Comparison of ENCODE assay signal across 12 cellular contexts in genomic region chr6:3869632-3870527, GRCh38. TPM values are rescaled to one million over a fixed set of nuclear protein-coding genes. Genes with fewer than 3 reads are reported as not detected.
A peak's percentile ranks its signal among the peaks of the same experiment; 100 is the strongest.
DNase-seq lines count a peak whose midpoint lies in the region; ATAC-seq, FAIRE-seq and TF ChIP-seq lines count a peak whose summit lies in the region.
"Had no signal": no experiment of that assay in that cellular context is flagged by ENCODE, and none has a peak within 500 bp of the region (broad histone marks: within the 10 kb centered on the region; RNA-seq: fewer than 3 reads in every experiment).

No MANE protein-coding gene starts in this region.

- TF ChIP-seq CTCF in A549 (IDR thresholded peaks at IDR 0.05) (no peak), Caco-2 (IDR thresholded peaks at IDR 0.05; ENCODE audit: insufficient read depth in 1 of 2, low read depth in 1 of 2, low read length in 1 of 2, severe bottlenecking in 1 of 2, unreplicated experiment in 1 of 2) (no peak), liver (IDR thresholded peaks at IDR 0.05; ENCODE audit: low read depth, low read length, missing input control) (no peak)

- H3K9me3 ChIP-seq in A549 (no peaks in the 10 kb centered on the region), Caco-2 (peaks cover 35% of the 10 kb centered on the region), liver (ENCODE audit: control insufficient read depth in 4 of 4, low read length in 3 of 4) (no peaks in the 10 kb centered on the region), SJCRH30 (replicated peaks) (no peaks in the 10 kb centered on the region)
- H3K9me3 ChIP-seq: testis had no signal

- peak overlapping the region; percentile 20 for H3K4me3 Mint-ChIP-seq in Caco-2 (ENCODE audit: unreplicated experiment)
- H3K4me3 Mint-ChIP-seq in activated T-cell treated with anti-CD3 and anti-CD28 coated beads, Interleukin-2, amount 50 U/mL, for 4 hours = no peak overlapping the region
- H3K4me3 Mint-ChIP-seq: activated naive CD8-positive, alpha-beta T cell treated with anti-CD3 and anti-CD28 coated beads, Interleukin-2, amount 10 ng/mL, durations not matched to agents 7 days and 5 days had no signal

- H3K27ac ChIP-seq in A549 (peak overlapping the region; percentile 86 to 96), liver (ENCODE audit: low read depth in 1 of 2, low read length in 2 of 2) (peak overlapping the region; percentile 63 to 67), SJCRH30 (no peak overlapping the region)
- H3K27ac ChIP-seq: testis had no signal

- no peaks in the 10 kb centered on the region for H3K36me3 ChIP-seq in Caco-2 (ENCODE audit: control insufficient read depth, insufficient read depth, low read length)
- H3K36me3 ChIP-seq in liver (ENCODE audit: control insufficient read depth in 4 of 4, insufficient read depth in 3 of 4, low read depth in 1 of 4, low read length in 3 of 4) = no peaks in the 10 kb centered on the region
- no peaks in the 10 kb centered on the region for H3K36me3 ChIP-seq in SJCRH30

- no peak overlapping the region for H3K9ac ChIP-seq in liver (ENCODE audit: low read depth in 1 of 2, low read length in 2 of 2)

- peaks cover 12% of the 10 kb centered on the region for H3K36me3 Mint-ChIP-seq in Caco-2 (ENCODE audit: insufficient read depth, unreplicated experiment)
- no peaks in the 10 kb centered on the region for H3K36me3 Mint-ChIP-seq in activated T-cell treated with anti-CD3 and anti-CD28 coated beads, Interleukin-2, amount 50 U/mL, for 4 hours (ENCODE audit: insufficient read depth)
- H3K36me3 Mint-ChIP-seq: activated naive CD8-positive, alpha-beta T cell treated with anti-CD3 and anti-CD28 coated beads, Interleukin-2, amount 10 ng/mL, durations not matched to agents 7 days and 5 days had no signal

- no peaks in the 10 kb centered on the region for H3K27me3 Mint-ChIP-seq in Caco-2 (ENCODE audit: insufficient read depth, unreplicated experiment)
- peaks cover 5% of the 10 kb centered on the region for H3K27me3 Mint-ChIP-seq in activated T-cell treated with anti-CD3 and anti-CD28 coated beads, Interleukin-2, amount 50 U/mL, for 4 hours (ENCODE audit: low read depth)

- DNase-seq in A549 (ENCODE audit: low read depth in 1 of 2, low spot score in 1 of 2) = peak; percentile 56 to 87
- peak; percentile 84 to 90 for DNase-seq in Caco-2
- no peak for DNase-seq in activated T-cell treated with anti-CD3 and anti-CD28 coated beads, Interleukin-2, amount 50 U/mL, for 4 hours
- no peak for DNase-seq in SJCRH30
- DNase-seq in CD1c-positive myeloid dendritic cell (ENCODE audit: extremely low spot score) = no peak
- DNase-seq in NCI-H524 (lab: John Stamatoyannopoulos, UW) = no peak
- DNase-seq: activated CD4-positive, alpha-beta T cell treated with anti-CD3 and anti-CD28 coated beads, Interleukin-2, amount 50 U/mL, for 1 hour; activated naive CD8-positive, alpha-beta T cell treated with anti-CD3 and anti-CD28 coated beads, Interleukin-2, amount 10 ng/mL, durations not matched to agents 7 days and 5 days; retina; testis had no signal

- H3K4me1 ChIP-seq in A549 (peaks cover 31% of the 10 kb centered on the region), Caco-2 (peaks cover 34% of the 10 kb centered on the region), liver (ENCODE audit: control insufficient read depth in 4 of 4, insufficient read depth in 4 of 4, low read length in 3 of 4) (peaks cover 23 to 50% (median 40%) of the 10 kb centered on the region in 4 donors), SJCRH30 (no peaks in the 10 kb centered on the region)
- H3K4me1 ChIP-seq: testis had no signal

- H3K4me1 Mint-ChIP-seq in Caco-2 (ENCODE audit: low read depth, unreplicated experiment) = peaks cover 20% of the 10 kb centered on the region
- H3K4me1 Mint-ChIP-seq in activated T-cell treated with anti-CD3 and anti-CD28 coated beads, Interleukin-2, amount 50 U/mL, for 4 hours (ENCODE audit: low read depth) = peaks cover 35% of the 10 kb centered on the region

- TF ChIP-seq RAD21 in A549 (conservative IDR thresholded peaks at IDR 0.05 in 1 of 2, IDR thresholded peaks at IDR 0.05 in 1 of 2) (peak; percentile 4 to 9; a peak in 1 of 5 replicates), liver (IDR thresholded peaks at IDR 0.05) (peak; percentile 27 to 47)

- peak overlapping the region; percentile 74 for H3K4me2 ChIP-seq in A549

- H3K27ac Mint-ChIP-seq in Caco-2 (ENCODE audit: unreplicated experiment) = peak overlapping the region; percentile 63
- H3K27ac Mint-ChIP-seq: activated naive CD8-positive, alpha-beta T cell treated with anti-CD3 and anti-CD28 coated beads, Interleukin-2, amount 10 ng/mL, durations not matched to agents 7 days and 5 days had no signal

- TF ChIP-seq EP300 in A549 (IDR thresholded peaks at IDR 0.05) = peak; percentile 73 to 79; a peak in 3 of 5 replicates

- H3K9me3 Mint-ChIP-seq in Caco-2 (ENCODE audit: unreplicated experiment) = peaks cover 20% of the 10 kb centered on the region
- H3K9me3 Mint-ChIP-seq in activated T-cell treated with anti-CD3 and anti-CD28 coated beads, Interleukin-2, amount 50 U/mL, for 4 hours = no peaks in the 10 kb centered on the region

- ATAC-seq in A549 (peak; percentile 92 to 96), HG02759 (IDR thresholded peaks at IDR 0.05; ENCODE audit: unreplicated experiment) (no peak)
- ATAC-seq in activated T-cell treated with anti-CD3 and anti-CD28 coated beads, Interleukin-2, amount 50 U/mL, for 4 hours = peak; percentile 65 to 66

- no peak overlapping the region for H3K4me3 ChIP-seq in A549
- H3K4me3 ChIP-seq in Caco-2 (ENCODE audit: low read depth, low read length) = no peak overlapping the region
- H3K4me3 ChIP-seq in liver (ENCODE audit: low read depth in 1 of 3, low read length in 3 of 3) = no peak overlapping the region
- no peak overlapping the region for H3K4me3 ChIP-seq in SJCRH30
- H3K4me3 ChIP-seq: testis had no signal

- FAIRE-seq in A549 (lab: Jason Lieb, UNC) = peak; percentile 77

- no peak for TF ChIP-seq POLR2A in A549 (IDR thresholded peaks at IDR 0.05; ENCODE audit: low read length)

- POLR2A ChIA-PET in A549 (lab: Yijun Ruan, JAX) = no interaction called here
- POLR2A ChIA-PET in Caco-2 (lab: Charles Lee) = no interaction called here

- CTCF ChIA-PET in A549 (lab: Yijun Ruan, JAX) (interaction anchor here (1.0 to 1.1 kb wide), 2 partner anchors 63 to 84 kb away, joined by 3 to 4 read pairs; no protein-coding TSS in a partner anchor), Caco-2 (lab: Charles Lee) (no interaction called here)

- no TSS peak for BruUV-seq in Caco-2 (replicated peaks; lab: Mats Ljungman, UMichigan)

- WGBS in A549 (ENCODE audit: missing lambda C conversion rate) = 14% methylated on average over 14 of the region's 16 CpGs
- 55% methylated on average over 16 of the region's 16 CpGs for WGBS in liver

- H3K27me3 ChIP-seq in Caco-2 (replicated peaks; ENCODE audit: control insufficient read depth, insufficient read depth, low read length) (no peaks in the 10 kb centered on the region), liver (ENCODE audit: control insufficient read depth in 4 of 4, insufficient read depth in 4 of 4, low read length in 3 of 4) (no peaks in the 10 kb centered on the region), SJCRH30 (no peaks in the 10 kb centered on the region)
- H3K27me3 ChIP-seq: testis had no signal

- intact Hi-C loops in Caco-2 (cut with micrococcal nuclease; ENCODE audit: unreplicated experiment) = loop anchor here (1.0 to 5.0 kb wide), 3 partner anchors 33 to 43 kb away; no protein-coding TSS in a partner anchor

TF ChIP-seq in A549, 52 proteins besides CTCF, POLR2A, EP300 and RAD21 (continues in another document):
- TF ChIP-seq NPAS2 (CRISPR knock-in tag; IDR thresholded peaks at IDR 0.05; ENCODE audit: borderline replicate concordance) (no peak), USF2 (IDR thresholded peaks at IDR 0.05) (no peak), HES2 (IDR thresholded peaks at IDR 0.05) (no peak)

TF ChIP-seq in liver, 16 proteins besides CTCF, POLR2A, EP300 and RAD21:
- TF ChIP-seq HNF4G (IDR thresholded peaks at IDR 0.05) (no peak), JUND (IDR thresholded peaks at IDR 0.05) (peak in 1 of 2 donors; percentile 49), RXRA (IDR thresholded peaks at IDR 0.05) (peak; percentile 21 to 77), MAX (IDR thresholded peaks at IDR 0.05) (peak; percentile 67), SP1 (IDR thresholded peaks at IDR 0.05) (peak; percentile 69), EGR1 (IDR thresholded peaks at IDR 0.05; ENCODE audit: low read depth in 2 of 2) (peak in 1 of 2 donors; percentile 69), YY1 (IDR thresholded peaks at IDR 0.05) (peak; percentile 42), GABPA (IDR thresholded peaks at IDR 0.05 in 1 of 2, conservative IDR thresholded peaks at IDR 0.05 in 1 of 2) (peak in 1 of 2 donors; percentile 44), ATF3 (IDR thresholded peaks at IDR 0.05) (no peak), HNF4A (conservative IDR thresholded peaks at IDR 0.05) (peak; percentile 76 to 85)

RNA-seq across cellular contexts. Expression of gene FAM50B, which starts 20.7 kb away (rescaled TPM):
- 4.6 and 5.1 TPM in 2 replicates for polyA plus RNA-seq in A549 (2011; rRNA removed)
- 6.7 and 7.9 TPM in 2 replicates for polyA plus RNA-seq in A549 (2012; cell fraction: cytosol; rRNA removed)
- polyA plus RNA-seq in A549 (2012; cell fraction: nucleus; rRNA removed) = 6.8 and 7.5 TPM in 2 replicates
- polyA plus RNA-seq in A549 (2017; fragmentation: RNase III; extraction: RNeasy Plus Mini Kit Qiagen cat#74134 plus additional on column Dnase treatment) = 5.5 to 6.8 TPM (median 6.4 TPM) in 3 replicates
- 1.5 and 2.5 TPM in 2 replicates for polyA minus RNA-seq in A549 (2011; rRNA and poly(A)+ RNA removed)
- total RNA-seq in Caco-2 (2022) = not detected in 2 replicates
- total RNA-seq in activated T-cell treated with anti-CD3 and anti-CD28 coated beads, Interleukin-2, amount 50 U/mL, for 4 hours = 10 to 100 TPM in 1 of 3 donors, 1 to 10 TPM in 2; 8.8 to 11.4 (median 9.3) TPM
- 10 to 100 TPM in 1 of 2 donors, 1 to 10 TPM in 1; 8.8 to 10.2 TPM for total RNA-seq in liver
- polyA plus RNA-seq in liver = 10 to 100 TPM; 11.9 to 12.3 TPM
- 1.1 and 1.4 TPM in 2 replicates for total RNA-seq in SJCRH30 (2014; rRNA removed; shearing (Covaris generic))

Comparison
In these comparisons a context has a peak if more than half of its experiments do, and no peak if none do; other contexts are left out.
1. DNase-seq: peak in A549 (2 of 2) and Caco-2 (2 of 2); none in activated T-cell treated with anti-CD3 and anti-CD28 coated beads, Interleukin-2, amount 50 U/mL, for 4 hours (single experiment), SJCRH30 (0 of 2), CD1c-positive myeloid dendritic cell (single experiment) and NCI-H524 (0 of 2).